In genomic region chr9:118281787-118282186, GRCh38 we compare ENCODE assay signal across 15 cellular contexts.
"Had no signal": no experiment of that assay in that cellular context is flagged by ENCODE, and none has a peak within 500 bp of the region (broad histone marks: within the 10 kb centered on the region; RNA-seq: fewer than 3 reads in every experiment).

No MANE protein-coding gene starts in this region.

- H3K27ac ChIP-seq: coronary artery, heart left ventricle, right atrium auricular region, sigmoid colon, skin epidermis, suprapubic skin, thyroid gland had no signal

- ATAC-seq: heart left ventricle had no signal

- H3K36me3 ChIP-seq: heart left ventricle, right atrium auricular region, sigmoid colon, suprapubic skin, thyroid gland had no signal

- DNase-seq: effector CD8-positive, alpha-beta T cell; foreskin melanocyte; heart left ventricle; mesendoderm; naive B cell; nephron progenitor cell; sigmoid colon; stimulated activated CD4-positive, alpha-beta T cell treated with anti-CD3 and anti-CD28 coated beads, Interleukin-12 subunit alpha, Interleukin-12 subunit beta, amount 100 ng/mL, for 4 hours; stimulated activated naive CD4-positive, alpha-beta T cell; thyroid gland had no signal

- H3K27me3 ChIP-seq: heart left ventricle, right atrium auricular region, sigmoid colon, suprapubic skin, thyroid gland had no signal

- H3K9me3 ChIP-seq: heart left ventricle, right atrium auricular region, sigmoid colon, suprapubic skin, thyroid gland had no signal

- H3K4me3 ChIP-seq: coronary artery, dorsolateral prefrontal cortex, heart left ventricle, right atrium auricular region, sigmoid colon, skin epidermis, suprapubic skin, thyroid gland had no signal
